In genomic region chr18:29161429-29161828, GRCh38 we compare ENCODE assay signal across 20 cellular contexts.
"Had no signal": no experiment of that assay in that cellular context is flagged by ENCODE, and none has a peak within 500 bp of the region (broad histone marks: within the 10 kb centered on the region; RNA-seq: fewer than 3 reads in every experiment).

No MANE protein-coding gene starts in this region.

- H3K27me3 ChIP-seq: ascending aorta, esophagus squamous epithelium, tibial artery had no signal

- H3K9me3 ChIP-seq: ascending aorta, esophagus squamous epithelium, tibial artery had no signal

- H3K4me3 Mint-ChIP-seq: activated naive CD4-positive, alpha-beta T cell treated with anti-CD3 and anti-CD28 coated beads for 36 hours; activated T-cell treated with anti-CD3 and anti-CD28 coated beads, Interleukin-2, amount 50 U/mL, for 4 hours; T-helper 1 cell treated with Interleukin-12 subunit alpha and Interleukin-12 subunit beta and Interleukin-4 antibody, amounts not matched to agents 30 μg/mL and 1 μg/mL, for 36 hours had no signal

- H3K27ac ChIP-seq: ascending aorta, esophagus squamous epithelium, tibial artery had no signal

- DNase-seq: activated CD4-positive, alpha-beta T cell treated with anti-CD3 and anti-CD28 coated beads, Interleukin-2, amount 50 U/mL, for 1 hour; activated CD8-positive, alpha-beta memory T cell treated with anti-CD3 and anti-CD28 coated beads, Interleukin-2, amount 50 U/mL, for 4 hours; activated naive CD4-positive, alpha-beta T cell treated with anti-CD3 and anti-CD28 coated beads for 36 hours; activated T-cell treated with anti-CD3 and anti-CD28 coated beads, Interleukin-2, amount 50 U/mL, for 4 hours; cortex of kidney; esophagus squamous epithelium; midbrain; occipital lobe; right cardiac atrium; stimulated activated naive CD8-positive, alpha-beta T cell treated with anti-CD3 and anti-CD28 coated beads, Interleukin-15, Interleukin-2, amounts not matched to agents 100 U/mL and 50 U/mL, for 24 hours; substantia nigra; tibial artery had no signal

- H3K4me3 ChIP-seq: ascending aorta, esophagus squamous epithelium, lung, tibial artery had no signal

- H3K36me3 ChIP-seq: ascending aorta, esophagus squamous epithelium, tibial artery had no signal

- H3K27ac Mint-ChIP-seq: activated naive CD4-positive, alpha-beta T cell treated with anti-CD3 and anti-CD28 coated beads for 36 hours; progenitor cell of endocrine pancreas; T-helper 1 cell treated with Interleukin-12 subunit alpha and Interleukin-12 subunit beta and Interleukin-4 antibody, amounts not matched to agents 30 μg/mL and 1 μg/mL, for 36 hours had no signal

- FAIRE-seq: islet of Langerhans, urothelium cell line had no signal

- H3K27me3 Mint-ChIP-seq: progenitor cell of endocrine pancreas had no signal

- ATAC-seq: activated CD4-positive, CD25-positive, alpha-beta regulatory T cell treated with anti-CD3 and anti-CD28 coated beads, Interleukin-2, amount 50 U/mL, for 24 hours; activated T-cell treated with anti-CD3 and anti-CD28 coated beads, Interleukin-2, amount 50 U/mL, for 4 hours; left lobe of liver; right cardiac atrium; stimulated activated naive CD8-positive, alpha-beta T cell treated with anti-CD3 and anti-CD28 coated beads, Interleukin-15, Interleukin-2, amounts not matched to agents 100 U/mL and 50 U/mL, for 24 hours had no signal
